In the genomic region with DNA sequence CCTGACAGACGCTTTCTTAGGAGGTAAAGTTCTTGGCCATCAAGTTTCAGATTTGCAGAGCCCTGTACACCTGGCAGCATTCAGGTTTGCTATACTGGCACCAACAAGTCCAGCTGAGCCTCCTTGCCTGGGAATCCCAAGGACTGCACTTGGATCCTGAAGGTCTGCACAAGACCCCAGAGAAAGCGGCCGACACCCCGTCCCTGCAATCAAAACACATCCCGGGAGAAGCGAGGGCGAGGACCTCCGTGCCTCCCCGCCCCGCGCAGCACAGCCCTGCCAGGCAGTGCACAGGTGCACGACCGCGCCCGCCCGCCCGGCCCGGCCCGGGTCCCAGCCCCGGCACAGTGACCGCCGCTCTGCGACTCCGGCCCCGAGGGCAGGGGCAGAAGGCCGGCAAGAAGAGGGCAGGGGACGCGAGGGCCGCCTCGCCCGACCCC, we compare ENCODE assay signal across 8 cellular contexts. TPM values are rescaled to one million over a fixed set of nuclear protein-coding genes. Genes with fewer than 3 reads are reported as not detected.
DNase-seq lines count a peak whose midpoint lies in the region; ATAC-seq, FAIRE-seq and TF ChIP-seq lines count a peak whose summit lies in the region.

No MANE protein-coding gene starts in this region.

- TF ChIP-seq CTCF in BE2C (IDR thresholded peaks at IDR 0.05; ENCODE audit: low read depth, low read length) (no peak), LNCaP clone FGC (IDR thresholded peaks at IDR 0.05; ENCODE audit: control insufficient read depth, extremely low read depth, insufficient read depth) (no peak), cardiac fibroblast (IDR thresholded peaks at IDR 0.05; ENCODE audit: low read depth, low read length) (no peak)

- FAIRE-seq in urothelium cell line (lab: Jason Lieb, UNC): no peak

- no peaks in the 10 kb centered on the region for H3K4me1 ChIP-seq in BE2C

- DNase-seq in BE2C: no peak
- no peak for DNase-seq in LNCaP clone FGC (ENCODE audit: low read depth)
- no peak for DNase-seq in cardiac fibroblast (ENCODE audit: low read depth in 2 of 2)
- DNase-seq in lung microvascular endothelial cell (ENCODE audit: low read depth in 2 of 2): peak; percentile 8 to 13
- DNase-seq in urothelium cell line (ENCODE audit: low spot score): peak; percentile 23
- DNase-seq in inferior parietal cortex (ENCODE audit: extremely low spot score): no peak

- ATAC-seq in GM21381 (IDR thresholded peaks at IDR 0.05; ENCODE audit: unreplicated experiment) (peak; percentile 12), GM18870 (IDR thresholded peaks at IDR 0.05; ENCODE audit: unreplicated experiment) (no peak)

- no peaks in the 10 kb centered on the region for H3K36me3 ChIP-seq in BE2C

- H3K9me3 ChIP-seq in BE2C: no peaks in the 10 kb centered on the region

- no peaks in the 10 kb centered on the region for H3K27me3 ChIP-seq in BE2C

- H3K4me3 ChIP-seq in BE2C (ENCODE audit: low read depth, low read length): peak overlapping the region; percentile 69
- peak overlapping the region; percentile 80 for H3K4me3 ChIP-seq in LNCaP clone FGC (ENCODE audit: low read depth, low read length)
- peak overlapping the region; percentile 80 to 96 for H3K4me3 ChIP-seq in cardiac fibroblast (replicated peaks in 1 of 2; ENCODE audit: low read depth in 2 of 2, low read length in 2 of 2)

RNA-seq across cellular contexts. Expression of a gene that starts 0.6 kb away (rescaled TPM):
- polyA plus RNA-seq in BE2C (2012; ENCODE audit: insufficient read depth, insufficient read length, low read depth): 53.0 TPM
- 13.1 and 14.5 TPM in 2 replicates for total RNA-seq in lung microvascular endothelial cell

RNA-seq across cellular contexts. Expression of a gene that starts 43.3 kb away (rescaled TPM):
- polyA plus RNA-seq in BE2C (2012; ENCODE audit: insufficient read depth, insufficient read length, low read depth): 40.2 TPM
- 0.22 TPM in 1 of 2 replicates, not detected in the other for total RNA-seq in lung microvascular endothelial cell

Comparison
In these comparisons a context has a peak if more than half of its experiments do, and no peak if none do; other contexts are left out.
1. DNase-seq: peak in lung microvascular endothelial cell (2 of 2) and urothelium cell line (single experiment); none in BE2C (single experiment), LNCaP clone FGC (single experiment), cardiac fibroblast (0 of 2) and inferior parietal cortex (single experiment).
2. Peak in every context shown above with its lines, with median percentiles within 50 percentile points of each other: H3K4me3 ChIP-seq.